Comparison of ENCODE assay signal across 11 cellular contexts in genomic region chr7:129609666-129610065, GRCh38. TPM values are rescaled to one million over a fixed set of nuclear protein-coding genes. Genes with fewer than 3 reads are reported as not detected.
DNase-seq lines count a peak whose midpoint lies in the region; ATAC-seq and TF ChIP-seq lines count a peak whose summit lies in the region.
"Had no signal": no experiment of that assay in that cellular context is flagged by ENCODE, and none has a peak within 500 bp of the region (broad histone marks: within the 10 kb centered on the region; RNA-seq: fewer than 3 reads in every experiment).

No MANE protein-coding gene starts in this region.

- no peak for TF ChIP-seq POLR2A in uterus (IDR thresholded peaks at IDR 0.05)

- TF ChIP-seq CTCF in uterus (IDR thresholded peaks at IDR 0.05) = no peak

- no peak for DNase-seq in stimulated activated naive CD8-positive, alpha-beta T cell treated with anti-CD3 and anti-CD28 coated beads, Interleukin-15, Interleukin-2, amounts not matched to agents 100 U/mL and 50 U/mL, for 24 hours
- DNase-seq in T-cell (no peak), hepatic stellate cell (ENCODE audit: low spot score) (peak; percentile 12), uterus (no peak), NCI-H2107 (lab: John Stamatoyannopoulos, UW) (no peak)
- DNase-seq: NCI-H510A treated with DMSO at 0.1 percent for 48 hours had no signal

- no peaks in the 10 kb centered on the region for H3K9me3 Mint-ChIP-seq in stimulated activated naive CD8-positive, alpha-beta T cell treated with anti-CD3 and anti-CD28 coated beads, Interleukin-15, Interleukin-2, amounts not matched to agents 100 ng/mL and 50 ng/mL, for 24 hours
- H3K9me3 Mint-ChIP-seq in T-cell = no peaks in the 10 kb centered on the region

- H3K36me3 Mint-ChIP-seq in stimulated activated naive CD8-positive, alpha-beta T cell treated with anti-CD3 and anti-CD28 coated beads, Interleukin-15, Interleukin-2, amounts not matched to agents 100 ng/mL and 50 ng/mL, for 24 hours (ENCODE audit: low read depth) = peaks cover 46% of the 10 kb centered on the region
- peaks cover 6% of the 10 kb centered on the region for H3K36me3 Mint-ChIP-seq in T-cell

- H3K27me3 ChIP-seq in uterus = no peaks in the 10 kb centered on the region
- H3K27me3 ChIP-seq: gastroesophageal sphincter had no signal

- peak overlapping the region; percentile 99 for H3K27ac Mint-ChIP-seq in stimulated activated naive CD8-positive, alpha-beta T cell treated with anti-CD3 and anti-CD28 coated beads, Interleukin-15, Interleukin-2, amounts not matched to agents 100 ng/mL and 50 ng/mL, for 24 hours
- peak overlapping the region; percentile 44 to 59 for H3K27ac Mint-ChIP-seq in T-cell

- H3K27ac ChIP-seq in uterus = no peak overlapping the region
- H3K27ac ChIP-seq: gastroesophageal sphincter, skin epidermis had no signal

- no peak for ATAC-seq in stimulated activated naive CD8-positive, alpha-beta T cell treated with anti-CD3 and anti-CD28 coated beads, Interleukin-15, Interleukin-2, amounts not matched to agents 100 U/mL and 50 U/mL, for 24 hours
- ATAC-seq in T-cell (replicated peaks in 1 of 4) = no peak
- no peak for ATAC-seq in GM18520 (IDR thresholded peaks at IDR 0.05; ENCODE audit: unreplicated experiment)
- ATAC-seq in GM19023 (IDR thresholded peaks at IDR 0.05; ENCODE audit: unreplicated experiment) = no peak
- ATAC-seq: gastroesophageal sphincter had no signal

- no peaks in the 10 kb centered on the region for H3K27me3 Mint-ChIP-seq in stimulated activated naive CD8-positive, alpha-beta T cell treated with anti-CD3 and anti-CD28 coated beads, Interleukin-15, Interleukin-2, amounts not matched to agents 100 ng/mL and 50 ng/mL, for 24 hours
- H3K27me3 Mint-ChIP-seq in T-cell = no peaks in the 10 kb centered on the region

- POLR2A ChIA-PET in T-cell (lab: Charles Lee) = no interaction called here

- H3K9me3 ChIP-seq in uterus = no peaks in the 10 kb centered on the region
- H3K9me3 ChIP-seq: gastroesophageal sphincter had no signal

- H3K4me1 Mint-ChIP-seq in stimulated activated naive CD8-positive, alpha-beta T cell treated with anti-CD3 and anti-CD28 coated beads, Interleukin-15, Interleukin-2, amounts not matched to agents 100 ng/mL and 50 ng/mL, for 24 hours (ENCODE audit: low read depth) = peaks cover 74% of the 10 kb centered on the region
- peaks cover 50 to 56% (median 53%) of the 10 kb centered on the region in 3 donors for H3K4me1 Mint-ChIP-seq in T-cell

- H3K4me1 ChIP-seq in uterus = peaks cover 0 to 7% of the 10 kb centered on the region in 2 donors

- CTCF ChIA-PET in T-cell (lab: Charles Lee) = interaction anchor here in 1 of 2 donors (1.5 kb wide), 1 partner anchor 176 kb away, joined by 3 read pairs; the partner anchor contains the start of gene STRIP2

- H3K4me3 ChIP-seq in uterus = no peak overlapping the region
- H3K4me3 ChIP-seq: skin epidermis had no signal

- peak overlapping the region; percentile 99 for H3K4me3 Mint-ChIP-seq in stimulated activated naive CD8-positive, alpha-beta T cell treated with anti-CD3 and anti-CD28 coated beads, Interleukin-15, Interleukin-2, amounts not matched to agents 100 ng/mL and 50 ng/mL, for 24 hours
- peak overlapping the region; percentile 90 to 94 (median 93) for H3K4me3 Mint-ChIP-seq in T-cell

- intact Hi-C loops in uterus (cut with DNase I; ENCODE audit: low total_unique reads) = no loop called here

- H3K36me3 ChIP-seq in uterus = no peaks in the 10 kb centered on the region

RNA-seq across cellular contexts. Expression of gene NRF1, which starts 1.9 kb away (rescaled TPM):
- total RNA-seq in T-cell (10 to 100 TPM; 31.5 to 38.0 (median 35.6) TPM), uterus (10 to 100 TPM; 18.2 to 56.5 (median 40.4) TPM)
